Comparison of ENCODE assay signal across 25 cellular contexts in the genomic region with DNA sequence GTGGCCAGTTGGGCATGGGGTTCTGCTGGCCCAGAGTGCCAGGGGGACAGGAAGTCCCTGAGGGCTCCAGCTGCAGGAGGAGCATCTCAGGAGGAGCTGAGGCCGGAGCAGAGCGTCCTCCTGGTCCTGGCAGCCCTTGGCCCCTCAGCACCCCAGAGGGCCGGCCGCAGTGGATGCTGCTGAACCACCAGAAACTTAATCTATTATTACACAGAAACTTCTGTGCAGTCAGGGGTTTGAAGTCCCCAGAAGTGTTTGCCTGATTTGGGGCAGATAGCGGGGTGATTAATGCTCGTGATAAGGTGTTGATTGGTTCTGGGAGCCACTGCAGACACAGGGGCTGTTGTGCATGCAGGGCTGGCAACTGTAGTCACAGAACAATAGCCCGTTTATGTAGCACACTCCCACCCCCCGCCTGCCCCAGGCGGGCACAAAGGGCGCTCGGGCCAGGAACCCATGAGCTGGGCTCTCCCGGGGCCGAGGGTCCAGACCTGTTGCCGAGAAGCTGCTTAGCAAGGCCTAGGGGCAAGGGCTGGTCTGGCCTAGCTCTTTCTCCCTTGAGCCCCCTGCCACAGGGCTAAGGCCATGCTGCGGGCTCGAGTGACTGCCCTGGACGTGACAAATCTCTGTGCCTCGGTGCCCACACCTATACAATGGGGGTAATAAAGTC. TPM values are rescaled to one million over a fixed set of nuclear protein-coding genes. Genes with fewer than 3 reads are reported as not detected.
DNase-seq lines count a peak whose midpoint lies in the region; ATAC-seq and TF ChIP-seq lines count a peak whose summit lies in the region.
"Had no signal": no experiment of that assay in that cellular context is flagged by ENCODE, and none has a peak within 500 bp of the region (broad histone marks: within the 10 kb centered on the region; RNA-seq: fewer than 3 reads in every experiment).

No MANE protein-coding gene starts in this region.

- intact Hi-C loops in IMR-90 (cut with micrococcal nuclease), result no loop called here

- no peaks in the 10 kb centered on the region for H3K79me1 ChIP-seq in IMR-90 (ENCODE audit: low read depth in 1 of 2, low read length in 2 of 2)

- H3K27ac ChIP-seq in IMR-90 (ENCODE audit: insufficient read depth, low read length), result no peak overlapping the region
- H3K27ac ChIP-seq in caudate nucleus (ENCODE audit: low read depth, low read length), result peak overlapping the region; percentile 98
- peak overlapping the region; percentile 99 for H3K27ac ChIP-seq in layer of hippocampus (ENCODE audit: low read depth, low read length)
- H3K27ac ChIP-seq in endodermal cell (ENCODE audit: low read depth, low read length), result no peak overlapping the region
- H3K27ac ChIP-seq: C4-2B, SK-N-MC, tibial artery, VCaP had no signal

- no peak overlapping the region for H2AFZ ChIP-seq in IMR-90 (replicated peaks; ENCODE audit: low read length, poor library complexity)

- no peak overlapping the region for H3K18ac ChIP-seq in IMR-90 (ENCODE audit: low read depth, low read length)

- BruUV-seq in IMR-90 (replicated peaks; lab: Mats Ljungman, UMichigan), result no TSS peak

- no peak overlapping the region for H3K4me3 ChIP-seq in IMR-90 (ENCODE audit: insufficient read depth, low read depth, low read length)
- no peak overlapping the region for H3K4me3 ChIP-seq in endodermal cell (ENCODE audit: low read length)
- H3K4me3 ChIP-seq: lung, SK-N-MC, tibial artery had no signal

- peaks cover 33% of the 10 kb centered on the region; the same call in 1 of the 2 replicates for H3K27me3 ChIP-seq in IMR-90 (ENCODE audit: control insufficient read depth, insufficient read depth, low read length)
- no peaks in the 10 kb centered on the region for H3K27me3 ChIP-seq in layer of hippocampus (ENCODE audit: control insufficient read depth, insufficient read depth, low read length)
- H3K27me3 ChIP-seq in endodermal cell (ENCODE audit: control insufficient read depth, insufficient read depth, low read length, poor library complexity, severe bottlenecking), result peaks cover 5% of the 10 kb centered on the region
- H3K27me3 ChIP-seq: tibial artery had no signal

- H3K36me3 ChIP-seq in IMR-90 (ENCODE audit: control insufficient read depth, insufficient read depth, low read length) (no peaks in the 10 kb centered on the region), endodermal cell (ENCODE audit: control insufficient read depth, insufficient read depth, low read length) (no peaks in the 10 kb centered on the region)
- H3K36me3 ChIP-seq: tibial artery had no signal

- H2BK15ac ChIP-seq in IMR-90 (ENCODE audit: low read depth, low read length), result no peak overlapping the region

- H2AK5ac ChIP-seq in IMR-90 (ENCODE audit: low read depth, low read length), result no peak overlapping the region

- H3K9ac ChIP-seq in IMR-90 (ENCODE audit: low read depth, low read length) (no peak overlapping the region), endodermal cell (ENCODE audit: extremely low read depth, low read length, poor library complexity, severe bottlenecking) (no peak overlapping the region)

- ATAC-seq in IMR-90 (ENCODE audit: low read depth) (no peak), T-cell (replicated peaks in 1 of 4) (no peak), GM18517 (IDR thresholded peaks at IDR 0.05; ENCODE audit: unreplicated experiment) (no peak)
- ATAC-seq: right cardiac atrium had no signal

- H4K5ac ChIP-seq in IMR-90 (ENCODE audit: low read depth, low read length), result no peak overlapping the region

- in situ Hi-C loops in IMR-90 (cut with MboI; ENCODE audit: low sequenced_read_pairs), result no loop called here

- H3K4me2 ChIP-seq in IMR-90 (ENCODE audit: low read depth, low read length), result no peak overlapping the region

- no peak overlapping the region for H4K8ac ChIP-seq in IMR-90 (ENCODE audit: low read depth in 2 of 2, low read length in 2 of 2)

- no peak overlapping the region for H2BK5ac ChIP-seq in IMR-90 (ENCODE audit: low read depth, low read length, poor library complexity, severe bottlenecking)

- H3K9me3 Mint-ChIP-seq in progenitor cell of endocrine pancreas (ENCODE audit: low read depth), result no peaks in the 10 kb centered on the region
- H3K9me3 Mint-ChIP-seq in T-cell, result no peaks in the 10 kb centered on the region
- H3K9me3 Mint-ChIP-seq in endodermal cell, result no peaks in the 10 kb centered on the region

- H3K9me3 ChIP-seq in IMR-90 (ENCODE audit: control insufficient read depth, insufficient read depth, low read length) (peaks cover 9% of the 10 kb centered on the region), endodermal cell (ENCODE audit: control insufficient read depth, low read length) (no peaks in the 10 kb centered on the region)
- H3K9me3 ChIP-seq: tibial artery had no signal

- no peak for TF ChIP-seq RAD21 in IMR-90 (IDR thresholded peaks at IDR 0.05; ENCODE audit: low read length)

- H3K4me3 Mint-ChIP-seq in progenitor cell of endocrine pancreas (ENCODE audit: low read depth), result no peak overlapping the region
- no peak overlapping the region for H3K4me3 Mint-ChIP-seq in T-cell
- H3K4me3 Mint-ChIP-seq in endodermal cell, result no peak overlapping the region
- H3K4me3 Mint-ChIP-seq: activated naive CD8-positive, alpha-beta T cell had no signal

- peaks cover 3% of the 10 kb centered on the region; the same call in 1 of the 2 replicates for H3K4me1 ChIP-seq in IMR-90 (ENCODE audit: control insufficient read depth, insufficient read depth, low read length)
- H3K4me1 ChIP-seq in endodermal cell (ENCODE audit: control insufficient read depth, insufficient read depth, low read length), result peaks cover 10% of the 10 kb centered on the region
- H3K4me1 ChIP-seq: tibial artery had no signal

- peak overlapping the region; percentile 94 for H3K27ac Mint-ChIP-seq in progenitor cell of endocrine pancreas
- no peak overlapping the region for H3K27ac Mint-ChIP-seq in T-cell
- no peak overlapping the region for H3K27ac Mint-ChIP-seq in endodermal cell
- H3K27ac Mint-ChIP-seq: activated naive CD8-positive, alpha-beta T cell had no signal

- H3K36me3 Mint-ChIP-seq in progenitor cell of endocrine pancreas (ENCODE audit: insufficient read depth) (no peaks in the 10 kb centered on the region), T-cell (no peaks in the 10 kb centered on the region), endodermal cell (ENCODE audit: low read depth) (no peaks in the 10 kb centered on the region)
- H3K36me3 Mint-ChIP-seq: activated naive CD8-positive, alpha-beta T cell had no signal

- no peaks in the 10 kb centered on the region; the same call in 1 of the 2 replicates for H4K20me1 ChIP-seq in IMR-90 (ENCODE audit: insufficient read depth, low read length)

- H3K23ac ChIP-seq in IMR-90 (ENCODE audit: low read depth, low read length), result no peak overlapping the region

- peak overlapping the region; percentile 42 for H2AK9ac ChIP-seq in IMR-90 (replicated peaks; ENCODE audit: low read depth, low read length, poor library complexity)

- H3K4me1 Mint-ChIP-seq in progenitor cell of endocrine pancreas (ENCODE audit: low read depth), result peaks cover 72% of the 10 kb centered on the region
- no peaks in the 10 kb centered on the region for H3K4me1 Mint-ChIP-seq in T-cell
- peaks cover 27% of the 10 kb centered on the region for H3K4me1 Mint-ChIP-seq in endodermal cell

- H3K4ac ChIP-seq in IMR-90 (ENCODE audit: low read depth, low read length), result no peak overlapping the region

- WGBS in IMR-90 (ENCODE audit: extremely low coverage in 2 of 2, insufficient read length in 1 of 2), 2 experiments, result 80% methylated on average over 1 of the region's 18 CpGs; no CpG with 5 or more reads in 1 of the 2 experiments
- WGBS in endodermal cell (ENCODE audit: insufficient coverage in 1 of 2, insufficient read length in 1 of 2), 2 experiments, result 86 to 96% methylated on average over 10 to 18 of the region's 18 CpGs

- CTCF ChIA-PET in IMR-90 (lab: Yijun Ruan, JAX), result no interaction called here
- CTCF ChIA-PET in T-cell (lab: Charles Lee), result no interaction called here

- no peak overlapping the region for H2BK120ac ChIP-seq in IMR-90 (ENCODE audit: low read depth, low read length)

- no peak overlapping the region for H2BK20ac ChIP-seq in IMR-90 (ENCODE audit: low read depth, low read length)

- H3K9me1 ChIP-seq in IMR-90 (ENCODE audit: insufficient read depth, low read length), result no peaks in the 10 kb centered on the region

- no peak overlapping the region for H3K56ac ChIP-seq in IMR-90 (ENCODE audit: extremely low read depth, insufficient read depth, low read length)

- dilution Hi-C loops in IMR-90 (cut with HindIII; ENCODE audit: low sequenced_read_pairs, unreplicated experiment), result no loop called here

- POLR2A ChIA-PET in IMR-90 (lab: Charles Lee; ENCODE audit: unreplicated experiment) (no interaction called here), T-cell (lab: Charles Lee) (no interaction called here)

- H3K27me3 Mint-ChIP-seq in progenitor cell of endocrine pancreas (no peaks in the 10 kb centered on the region), T-cell (no peaks in the 10 kb centered on the region), endodermal cell (ENCODE audit: insufficient read depth) (peaks cover 60% of the 10 kb centered on the region)
- H3K27me3 Mint-ChIP-seq: activated naive CD8-positive, alpha-beta T cell had no signal

- TF ChIP-seq CTCF in IMR-90 (conservative IDR thresholded peaks at IDR 0.05; ENCODE audit: low read depth, low read length) (no peak), progenitor cell of endocrine pancreas (IDR thresholded peaks at IDR 0.05; ENCODE audit: unreplicated experiment) (no peak), endodermal cell (conservative IDR thresholded peaks at IDR 0.05) (no peak)

- H3K14ac ChIP-seq in IMR-90 (replicated peaks; ENCODE audit: low read depth, low read length), result no peak overlapping the region

- TF ChIP-seq POLR2A in IMR-90 (IDR thresholded peaks at IDR 0.05; ENCODE audit: low read depth, low read length) (no peak), erythroblast (IDR thresholded peaks at IDR 0.05; ENCODE audit: low read length) (no peak)

- DNase-seq in IMR-90 (no peak), caudate nucleus (lab: John Stamatoyannopoulos, UW) (peak in 59 of 61 donors; percentile 14 to 93 (median 75)), progenitor cell of endocrine pancreas (ENCODE audit: low spot score, unreplicated experiment) (no peak), T-cell (no peak), endodermal cell (no peak), erythroblast (lab: John Stamatoyannopoulos, UW) (no peak)
- DNase-seq: ACHN; activated CD4-positive, alpha-beta T cell treated with anti-CD3 and anti-CD28 coated beads, Interleukin-2, amount 50 U/mL, for 4 hours; Calu3; foreskin fibroblast; H7; NCI-H1436 treated with DMSO at 0.1 percent for 48 hours; NCI-H510A treated with DMSO at 0.1 percent for 48 hours; right cardiac atrium; RPMI8226; stimulated activated CD4-positive, alpha-beta T cell treated with anti-CD3 and anti-CD28 coated beads, Interleukin-4, amount 100 ng/mL, for 4 hours; stimulated activated naive CD4-positive, alpha-beta T cell treated with Interleukin-2 at 50 U/mL for 16 hours; tibial artery had no signal

- no peak overlapping the region for H4K91ac ChIP-seq in IMR-90 (ENCODE audit: insufficient read depth, low read depth, low read length)

RNA-seq across cellular contexts. Expression of a gene that starts 29.0 kb away (rescaled TPM):
- total RNA-seq in IMR-90 (2012; rRNA removed) (1.9 and 2.0 TPM in 2 replicates), progenitor cell of endocrine pancreas (18.0 and 18.7 TPM in 2 replicates), T-cell (under 1 TPM; 0.30 to 0.42 (median 0.35) TPM), endodermal cell (1 to 10 TPM; 5.2 to 6.9 TPM)
- polyA plus RNA-seq in IMR-90 (2012; rRNA removed), result 0.11 and 0.14 TPM in 2 replicates
- under 0.01 TPM in 2 replicates for polyA plus RNA-seq in IMR-90 (2012; cell fraction: cytosol; rRNA removed)
- 0.57 and 1.3 TPM in 2 replicates for polyA plus RNA-seq in IMR-90 (2012; cell fraction: nucleus; rRNA removed; ENCODE audit: low replicate concordance)
- polyA plus RNA-seq in endodermal cell (2013, experiment 1 of 2), result 0.71 TPM
- 0.99 TPM for polyA plus RNA-seq in endodermal cell (2013, experiment 2 of 2)

Comparison
In these comparisons a context has a peak if more than half of its experiments do, and no peak if none do; other contexts are left out.
1. DNase-seq: peak in caudate nucleus (59 of 61); none in IMR-90 (single experiment), progenitor cell of endocrine pancreas (single experiment), T-cell (0 of 34), endodermal cell (single experiment) and erythroblast (0 of 2).
2. H3K27ac ChIP-seq: peak in caudate nucleus (single experiment) and layer of hippocampus (single experiment); none in IMR-90 (single experiment) and endodermal cell (single experiment).